2 cellular contexts compared by ENCODE assay signal in genomic region chr2:76212305-76212985, GRCh38.
TF ChIP-seq lines count a peak whose summit lies in the region.

No MANE protein-coding gene starts in this region.

TF ChIP-seq in GM23338, 12 proteins besides CTCF, POLR2A, EP300 and RAD21 (continued from another document):
- TF ChIP-seq ETS1 (IDR thresholded peaks at IDR 0.05) (no peak), EZH2phosphoT487 (IDR thresholded peaks at IDR 0.05; ENCODE audit: unreplicated experiment) (no peak), ZNF114 (CRISPR knock-in tag; IDR thresholded peaks at IDR 0.05) (no peak), ZNF462 (CRISPR knock-in tag; IDR thresholded peaks at IDR 0.05) (no peak), CREB1 (CRISPR knock-in tag; IDR thresholded peaks at IDR 0.05; ENCODE audit: low read depth) (no peak), REST (IDR thresholded peaks at IDR 0.05; ENCODE audit: unreplicated experiment) (no peak), JUNB (IDR thresholded peaks at IDR 0.05; ENCODE audit: unreplicated experiment) (no peak), EZH2 (IDR thresholded peaks at IDR 0.05; ENCODE audit: low read depth, unreplicated experiment) (no peak)

TF ChIP-seq in H1, 55 proteins besides CTCF, POLR2A, EP300 and RAD21 (continued from another document):
- no peak for TF ChIP-seq USF2 (IDR thresholded peaks at IDR 0.05; ENCODE audit: low read length)
- TF ChIP-seq CEBPB (IDR thresholded peaks at IDR 0.05; ENCODE audit: low read depth, low read length), result no peak
- TF ChIP-seq GTF2F1 (IDR thresholded peaks at IDR 0.05; ENCODE audit: borderline replicate concordance, low read depth, low read length), result no peak
